Comparison of ENCODE assay signal across 12 cellular contexts in the genomic region with DNA sequence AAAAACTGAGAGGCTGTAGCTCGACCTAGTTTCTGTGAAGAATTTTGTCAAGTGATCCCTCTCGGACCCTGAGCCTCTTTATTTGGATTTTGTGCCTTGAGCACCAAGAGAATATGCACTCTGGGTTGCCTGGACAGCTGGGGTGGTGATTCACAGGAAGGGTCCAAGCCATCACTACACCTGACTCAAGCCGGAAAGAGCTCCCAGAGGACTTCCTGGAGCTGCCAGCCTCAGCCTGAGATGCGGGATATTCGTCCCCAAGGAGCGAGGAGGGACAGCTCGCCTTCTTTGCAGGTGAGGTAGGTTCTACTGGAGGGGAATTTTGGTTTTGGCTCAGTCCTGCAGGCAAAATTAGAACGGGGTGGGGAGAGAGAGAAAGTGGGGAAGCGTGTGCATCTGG.
"Had no signal": no experiment of that assay in that cellular context is flagged by ENCODE, and none has a peak within 500 bp of the region (broad histone marks: within the 10 kb centered on the region; RNA-seq: fewer than 3 reads in every experiment).

No MANE protein-coding gene starts in this region.

- H3K27ac ChIP-seq: heart left ventricle, spleen, tibial artery had no signal

- H3K4me3 ChIP-seq: heart left ventricle, spleen, tibial artery had no signal

- DNase-seq: endodermal cell; foreskin melanocyte; heart left ventricle; hippocampal formation; naive B cell; spleen; stimulated activated CD4-positive, alpha-beta T cell treated with anti-CD3 and anti-CD28 coated beads, Interleukin-15, amount 100 ng/mL, for 24 hours; stimulated activated CD4-positive, alpha-beta T cell treated with anti-CD3 and anti-CD28 coated beads, Interleukin-1b, Interleukin-23, amount 100 ng/mL, for 48 hours; stimulated activated CD4-positive, alpha-beta T cell treated with anti-CD3 and anti-CD28 coated beads, Interleukin-4, amount 100 ng/mL, for 24 hours; tibial artery had no signal

- H3K9me3 ChIP-seq: heart left ventricle, spleen, tibial artery had no signal

- H3K36me3 ChIP-seq: heart left ventricle, spleen, tibial artery had no signal

- ATAC-seq: heart left ventricle; sciatic nerve; stimulated activated memory B cell treated with anti-CD40 and anti-IgM and Interleukin-4, amounts not matched to agents 10 μg/mL and 1 μg/mL and 100 μg/mL, for 72 hours had no signal
